ENCODE assay signal across 9 cellular contexts in genomic region chr6:100880901-100881706, GRCh38. TPM values are rescaled to one million over a fixed set of nuclear protein-coding genes. Genes with fewer than 3 reads are reported as not detected.
DNase-seq lines count a peak whose midpoint lies in the region; ATAC-seq, FAIRE-seq and TF ChIP-seq lines count a peak whose summit lies in the region.
"Had no signal": no experiment of that assay in that cellular context is flagged by ENCODE, and none has a peak within 500 bp of the region (broad histone marks: within the 10 kb centered on the region; RNA-seq: fewer than 3 reads in every experiment).

ASCC3 (minus strand) TSS chr6:100881329; CDS start chr6:100867997, 13,332 bp downstream.

- H3K36me3 ChIP-seq in keratinocyte (ENCODE audit: control insufficient read depth in 2 of 2, extremely low read depth in 1 of 2, insufficient read depth in 2 of 2, low read length in 2 of 2) = no peaks in the 10 kb centered on the region

- FAIRE-seq in keratinocyte (lab: Jason Lieb, UNC) = no peak
- FAIRE-seq: TTC549 had no signal

- H3K4me3 ChIP-seq in AG09309 (ENCODE audit: control insufficient read depth, low read depth, low read length) (peak within 1 kb of the TSS; percentile 92), keratinocyte (ENCODE audit: control insufficient read depth in 2 of 3, extremely low read depth in 1 of 3, insufficient read depth in 2 of 3, low read depth in 1 of 3, low read length in 3 of 3) (peak within 1 kb of the TSS; percentile 79 to 97 (median 86))

- H3K4me2 ChIP-seq in keratinocyte (ENCODE audit: control insufficient read depth, extremely low read depth, insufficient read depth, low read depth, low read length) = peak within 1 kb of the TSS; percentile 98

- dilution Hi-C loops in keratinocyte (cut with MboI; ENCODE audit: extremely low pct_ligation_motif_present, low sequenced_read_pairs) = no loop called here

- peak within 1 kb of the TSS; percentile 80 for H3K27ac ChIP-seq in keratinocyte (ENCODE audit: control insufficient read depth, insufficient read depth, low read length)

- no peak for TF ChIP-seq CTCF in AG09309 (IDR thresholded peaks at IDR 0.05; ENCODE audit: control insufficient read depth, insufficient read depth, low read depth, low read length, missing control alignments)
- TF ChIP-seq CTCF in keratinocyte (optimal IDR thresholded peaks at IDR 0.05 in 1 of 3, IDR thresholded peaks at IDR 0.05 in 1 of 3, conservative IDR thresholded peaks at IDR 0.05 in 1 of 3; ENCODE audit: extremely low read depth in 1 of 3, insufficient read depth in 2 of 3, low read length in 3 of 3) = no peak

- peaks cover 25% of the 10 kb centered on the region for H3K4me1 ChIP-seq in keratinocyte (ENCODE audit: control insufficient read depth, extremely low read depth, insufficient read depth, low read length)

- no peaks in the 10 kb centered on the region for H4K20me1 ChIP-seq in keratinocyte (ENCODE audit: control insufficient read depth, extremely low read depth, insufficient read depth, low read length)

- peak; percentile 50 for DNase-seq in AG09309 (ENCODE audit: low read depth)
- peak; percentile 92 for DNase-seq in NCI-H2227 (lab: John Stamatoyannopoulos, UW; ENCODE audit: unreplicated experiment)
- DNase-seq in activated CD4-positive, CD25-positive, alpha-beta regulatory T cell (lab: John Stamatoyannopoulos, UW) = peak; percentile 78 to 82 (median 80)
- peak; percentile 86 for DNase-seq in central memory CD4-positive, alpha-beta T cell
- peak; percentile 30 for DNase-seq in keratinocyte (ENCODE audit: low read depth, low spot score)
- DNase-seq in stimulated activated CD4-positive, alpha-beta T cell treated with anti-CD3 and anti-CD28 coated beads, Interleukin-12 subunit alpha, Interleukin-12 subunit beta, amount 100 ng/mL, for 48 hours (ENCODE audit: low read depth in 2 of 3, low spot score in 1 of 3) = peak; percentile 81 to 93 (median 86)

- peaks cover 49% of the 10 kb centered on the region for H3K79me2 ChIP-seq in keratinocyte (ENCODE audit: control insufficient read depth, insufficient read depth, low read length)

- H3K9me3 ChIP-seq in keratinocyte (ENCODE audit: control insufficient read depth, low read depth, low read length) = no peaks in the 10 kb centered on the region

- peak within 1 kb of the TSS; percentile 97 for H2AFZ ChIP-seq in keratinocyte (ENCODE audit: control insufficient read depth, low read length)

- no peaks in the 10 kb centered on the region for H3K27me3 ChIP-seq in keratinocyte (ENCODE audit: control insufficient read depth, extremely low read depth, insufficient read depth, low read length)

- ATAC-seq in GM18909 (IDR thresholded peaks at IDR 0.05; ENCODE audit: poor library complexity, unreplicated experiment) (peak; percentile 97), HG03159 (IDR thresholded peaks at IDR 0.05; ENCODE audit: unreplicated experiment) (peak; percentile 98)

- H3K9me1 ChIP-seq in keratinocyte (ENCODE audit: control insufficient read depth, extremely low read depth, insufficient read depth, low read length) = no peaks in the 10 kb centered on the region

- H3K9ac ChIP-seq in keratinocyte (ENCODE audit: control insufficient read depth, extremely low read depth, insufficient read depth, low read length) = peak within 1 kb of the TSS; percentile 90

RNA-seq across cellular contexts. Expression of gene ASCC3, which starts in this region (rescaled TPM):
- polyA plus RNA-seq in keratinocyte = 28.5 to 58.6 TPM (median 46.4 TPM) in 3 replicates
- 45.4 TPM for polyA plus RNA-seq in keratinocyte (2011; ENCODE audit: low read depth)
- polyA plus RNA-seq in keratinocyte (2011; cell fraction: cytosol; rRNA removed) = 18.4 and 42.4 TPM in 2 replicates
- polyA plus RNA-seq in keratinocyte (2011; cell fraction: nucleus; rRNA removed) = 57.4 and 65.1 TPM in 2 replicates
- 19.2 and 32.6 TPM in 2 replicates for polyA plus RNA-seq in keratinocyte (2012; ENCODE audit: low replicate concordance)
- polyA minus RNA-seq in keratinocyte = 24.4 to 140 TPM (median 90.7 TPM) in 3 replicates
- polyA minus RNA-seq in keratinocyte (2011; cell fraction: cytosol; rRNA and poly(A)+ RNA removed) = 46.2 TPM
- 91.9 and 166 TPM in 2 replicates for polyA minus RNA-seq in keratinocyte (2011; cell fraction: nucleus; rRNA and poly(A)+ RNA removed)

Comparison
In these comparisons a context has a peak if more than half of its experiments do, and no peak if none do; other contexts are left out.
1. Peak in every context shown above with its lines: DNase-seq, ATAC-seq, H3K4me3 ChIP-seq and H3K27ac ChIP-seq.
2. DNase-seq: peak in every context shown above with its lines; median percentile 92 in NCI-H2227; 86 in central memory CD4-positive, alpha-beta T cell; 86 in stimulated activated CD4-positive, alpha-beta T cell treated with anti-CD3 and anti-CD28 coated beads, Interleukin-12 subunit alpha, Interleukin-12 subunit beta, amount 100 ng/mL, for 48 hours; 80 in activated CD4-positive, CD25-positive, alpha-beta regulatory T cell; 50 in AG09309; 30 in keratinocyte.